12 cellular contexts compared by ENCODE assay signal in genomic region chrX:38117485-38117884, GRCh38.
DNase-seq lines count a peak whose midpoint lies in the region; ATAC-seq and TF ChIP-seq lines count a peak whose summit lies in the region.
"Had no signal": no experiment of that assay in that cellular context is flagged by ENCODE, and none has a peak within 500 bp of the region (broad histone marks: within the 10 kb centered on the region; RNA-seq: fewer than 3 reads in every experiment).

No MANE protein-coding gene starts in this region.

- no peak overlapping the region for H3K27ac Mint-ChIP-seq in chondrocyte (ENCODE audit: unreplicated experiment)
- H3K27ac Mint-ChIP-seq: activated T-cell treated with anti-CD3 and anti-CD28 coated beads, Interleukin-2, amount 50 U/mL, for 24 hours had no signal

- H3K9me3 Mint-ChIP-seq in chondrocyte (ENCODE audit: low read depth): peaks cover 9% of the 10 kb centered on the region
- H3K9me3 Mint-ChIP-seq: activated T-cell treated with anti-CD3 and anti-CD28 coated beads, Interleukin-2, amount 50 U/mL, for 24 hours had no signal

- no peak for TF ChIP-seq CTCF in chondrocyte (IDR thresholded peaks at IDR 0.05)

- ATAC-seq in HG02798 (IDR thresholded peaks at IDR 0.05; ENCODE audit: poor library complexity, unreplicated experiment) (peak; percentile 76), esophagus mucosa (no peak)
- ATAC-seq: left cardiac atrium had no signal

- no peak overlapping the region for H3K4me3 Mint-ChIP-seq in chondrocyte (ENCODE audit: unreplicated experiment)
- H3K4me3 Mint-ChIP-seq: activated T-cell treated with anti-CD3 and anti-CD28 coated beads, Interleukin-2, amount 50 U/mL, for 24 hours had no signal

- H3K27me3 Mint-ChIP-seq in chondrocyte (ENCODE audit: low read depth): no peaks in the 10 kb centered on the region

- DNase-seq in Daoy (ENCODE audit: low read depth) (peak; percentile 11), RPMI8226 (peak; percentile 20), kidney tubule cell (ENCODE audit: low spot score) (peak; percentile 10), chondrocyte (ENCODE audit: low spot score) (no peak)
- DNase-seq in stimulated activated CD4-positive, alpha-beta T cell treated with anti-CD3 and anti-CD28 coated beads, Interleukin-12 subunit alpha, Interleukin-12 subunit beta, amount 100 ng/mL, for 4 hours: no peak
- DNase-seq: activated T-cell treated with anti-CD3 and anti-CD28 coated beads, Interleukin-2, amount 50 U/mL, for 24 hours; effector CD8-positive, alpha-beta T cell; left cardiac atrium; MV-4-11; tibial artery had no signal

- no peaks in the 10 kb centered on the region for H3K36me3 Mint-ChIP-seq in chondrocyte (ENCODE audit: low read depth)

- no peaks in the 10 kb centered on the region for H3K4me1 Mint-ChIP-seq in chondrocyte (ENCODE audit: low read depth)

Comparison
In these comparisons a context has a peak if more than half of its experiments do, and no peak if none do; other contexts are left out.
1. DNase-seq: peak in Daoy (single experiment), RPMI8226 (single experiment) and kidney tubule cell (single experiment); none in stimulated activated CD4-positive, alpha-beta T cell treated with anti-CD3 and anti-CD28 coated beads, Interleukin-12 subunit alpha, Interleukin-12 subunit beta, amount 100 ng/mL, for 4 hours (single experiment) and chondrocyte (single experiment).